23 cellular contexts compared by ENCODE assay signal in the genomic region with DNA sequence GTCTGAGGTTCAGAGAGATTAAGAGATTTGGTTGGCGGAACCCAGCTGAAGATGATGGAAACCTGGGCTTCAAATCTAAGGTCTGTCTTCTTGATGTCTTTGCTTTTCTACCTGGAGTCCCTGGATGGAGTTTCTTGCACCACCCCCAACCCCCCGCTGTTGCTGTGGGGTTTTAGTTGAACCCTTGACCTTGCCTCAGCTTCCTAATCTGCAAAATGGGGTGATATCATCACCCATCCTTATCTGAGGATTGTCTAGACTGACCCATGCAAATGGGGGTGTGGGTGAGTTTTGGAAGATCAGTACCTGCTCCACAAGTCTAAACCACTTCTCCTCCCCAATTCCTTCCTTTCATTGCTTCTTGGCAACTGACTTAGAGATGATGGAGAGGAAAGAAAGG. TPM values are rescaled to one million over a fixed set of nuclear protein-coding genes. Genes with fewer than 3 reads are reported as not detected.
DNase-seq lines count a peak whose midpoint lies in the region; ATAC-seq, FAIRE-seq and TF ChIP-seq lines count a peak whose summit lies in the region.
"Had no signal": no experiment of that assay in that cellular context is flagged by ENCODE, and none has a peak within 500 bp of the region (broad histone marks: within the 10 kb centered on the region; RNA-seq: fewer than 3 reads in every experiment).

No MANE protein-coding gene starts in this region.

- no peaks in the 10 kb centered on the region for H3K36me3 Mint-ChIP-seq in dendritic cell treated with granulocyte-macrophage colony-stimulating factor and Interleukin-4, amounts not matched to agents 40 ng/mL and 50 ng/mL, for 4 days (ENCODE audit: low read depth)
- H3K36me3 Mint-ChIP-seq: CD4-positive, alpha-beta memory T cell; IgD-negative memory B cell had no signal

- CTCF ChIA-PET in HepG2 (lab: Yijun Ruan, JAX; ENCODE audit: low intra/inter-chr PET ratio, low total read pairs): no interaction called here

- intact Hi-C loops in HepG2 (cut with micrococcal nuclease; ENCODE audit: unreplicated experiment): no loop called here
- intact Hi-C loops in right lobe of liver (cut with DNase I): no loop called here
- intact Hi-C loops in dendritic cell treated with granulocyte-macrophage colony-stimulating factor and Interleukin-4, amounts not matched to agents 40 ng/mL and 50 ng/mL, for 4 days (cut with micrococcal nuclease): no loop called here

- H4K20me1 ChIP-seq in HepG2 (ENCODE audit: insufficient read depth, low read length) (no peaks in the 10 kb centered on the region), osteoblast (ENCODE audit: insufficient read depth, low read length) (no peaks in the 10 kb centered on the region)
- H4K20me1 ChIP-seq: BLaER1 had no signal

- H3K4me2 ChIP-seq in HepG2 (ENCODE audit: low read depth, low read length) (no peak overlapping the region), osteoblast (ENCODE audit: insufficient read depth, low read length) (no peak overlapping the region)
- H3K4me2 ChIP-seq: BLaER1, GM23338 had no signal

- H3K36me3 ChIP-seq in HepG2 (replicated peaks in 1 of 2; ENCODE audit: control insufficient read depth in 1 of 2, insufficient read depth in 2 of 2, low read length in 2 of 2) (no peaks in the 10 kb centered on the region), right lobe of liver (no peaks in the 10 kb centered on the region), osteoblast (ENCODE audit: insufficient read depth, low read length) (no peaks in the 10 kb centered on the region)
- H3K36me3 ChIP-seq: BLaER1 had no signal

- no peak for TF ChIP-seq CTCF in HepG2 (CRISPR knock-in tag; IDR thresholded peaks at IDR 0.05)
- no peak for TF ChIP-seq CTCF in right lobe of liver (IDR thresholded peaks at IDR 0.05)
- TF ChIP-seq CTCF in osteoblast (IDR thresholded peaks at IDR 0.05; ENCODE audit: extremely low read depth, low read depth, low read length): no peak

- TF ChIP-seq EP300 in HepG2 (IDR thresholded peaks at IDR 0.05; ENCODE audit: low read depth in 2 of 2, low read length in 2 of 2) (no peak), HepG2 (CRISPR knock-in tag; IDR thresholded peaks at IDR 0.05; ENCODE audit: borderline replicate concordance) (no peak)

- no peak for FAIRE-seq in HepG2 (lab: Jason Lieb, UNC)
- FAIRE-seq: GM12891, GM18507, HTR-8/SVneo had no signal

- H3K27ac Mint-ChIP-seq in dendritic cell treated with granulocyte-macrophage colony-stimulating factor and Interleukin-4, amounts not matched to agents 40 ng/mL and 50 ng/mL, for 4 days: peak overlapping the region; percentile 57
- H3K27ac Mint-ChIP-seq: CD4-positive, alpha-beta memory T cell; GM23338; HFFc6 had no signal

- H3K27me3 ChIP-seq in HepG2 (ENCODE audit: control insufficient read depth in 1 of 2, insufficient read depth in 2 of 2, low read length in 2 of 2) (peaks cover 2 to 19% of the 10 kb centered on the region in 2 experiments; a peak in 4 of 5 replicates), right lobe of liver (no peaks in the 10 kb centered on the region), osteoblast (ENCODE audit: insufficient read depth, low read length) (peaks cover 10% of the 10 kb centered on the region)
- H3K27me3 ChIP-seq: BLaER1 had no signal

- no peaks in the 10 kb centered on the region for H3K9me3 ChIP-seq in HepG2 (ENCODE audit: low read length)
- no peaks in the 10 kb centered on the region for H3K9me3 ChIP-seq in right lobe of liver
- H3K9me3 ChIP-seq in osteoblast (ENCODE audit: low read depth, low read length): no peaks in the 10 kb centered on the region
- H3K9me3 ChIP-seq: BLaER1 had no signal

- H3K27ac ChIP-seq in HepG2 (ENCODE audit: extremely low read length, insufficient read depth, low read length): no peak overlapping the region
- no peak overlapping the region for H3K27ac ChIP-seq in right lobe of liver
- H3K27ac ChIP-seq in osteoblast (ENCODE audit: low read depth, low read length): peak overlapping the region; percentile 2
- H3K27ac ChIP-seq: 22Rv1 had no signal

- H3K4me3 Mint-ChIP-seq in dendritic cell treated with granulocyte-macrophage colony-stimulating factor and Interleukin-4, amounts not matched to agents 40 ng/mL and 50 ng/mL, for 4 days: no peak overlapping the region
- H3K4me3 Mint-ChIP-seq: CD14-positive monocyte; CD4-positive, alpha-beta memory T cell; GM23338; HFFc6; IgD-negative memory B cell had no signal

- POLR2A ChIA-PET in HepG2 (lab: Yijun Ruan, JAX): interaction anchor here (7.2 kb wide), 1 partner anchor 15 kb away, joined by 61 read pairs; no protein-coding TSS in a partner anchor

- H2AFZ ChIP-seq in HepG2 (ENCODE audit: low read length) (no peak overlapping the region), osteoblast (ENCODE audit: low read length) (no peak overlapping the region)
- H2AFZ ChIP-seq: GM23338 had no signal

- H3K4me1 Mint-ChIP-seq in dendritic cell treated with granulocyte-macrophage colony-stimulating factor and Interleukin-4, amounts not matched to agents 40 ng/mL and 50 ng/mL, for 4 days (ENCODE audit: low read depth): peaks cover 55% of the 10 kb centered on the region

- no TSS peak for BruUV-seq in HepG2 (replicated peaks; lab: Mats Ljungman, UMichigan)

- DNase-seq in HepG2 (ENCODE audit: low spot score) (no peak), right lobe of liver (no peak), osteoblast (ENCODE audit: insufficient read length, low spot score, missing footprints) (no peak), NCI-H82 treated with DMSO at 0.1 percent for 48 hours (lab: John Stamatoyannopoulos, UW; ENCODE audit: unreplicated experiment) (no peak)
- DNase-seq in stimulated activated CD4-positive, alpha-beta T cell treated with anti-CD3 and anti-CD28 coated beads, Interleukin-12 subunit alpha, Interleukin-12 subunit beta, amount 100 ng/mL, for 4 hours: no peak
- DNase-seq: CD4-positive, alpha-beta memory T cell; DMS153; DMS79 treated with DMSO at 0.1 percent for 48 hours; EL; H7; HFFc6; KG1 had no signal

- no peak overlapping the region for H3K9ac ChIP-seq in HepG2 (ENCODE audit: insufficient read depth, low read depth, low read length)
- H3K9ac ChIP-seq: BLaER1 had no signal

- no peak for ATAC-seq in HepG2
- no peak for ATAC-seq in right lobe of liver
- ATAC-seq in HG03469 (IDR thresholded peaks at IDR 0.05; ENCODE audit: unreplicated experiment): no peak
- ATAC-seq: GM23338, HCT116 had no signal

- H3K27me3 Mint-ChIP-seq in dendritic cell treated with granulocyte-macrophage colony-stimulating factor and Interleukin-4, amounts not matched to agents 40 ng/mL and 50 ng/mL, for 4 days: peaks cover 6% of the 10 kb centered on the region

- no peaks in the 10 kb centered on the region for H3K79me2 ChIP-seq in HepG2 (ENCODE audit: insufficient read depth, low read length)
- no peaks in the 10 kb centered on the region for H3K79me2 ChIP-seq in osteoblast (ENCODE audit: insufficient read depth, low read length)

- in situ Hi-C loops in HepG2 (cut with HindIII; ENCODE audit: extremely low pct_ligation_motif_present, low pct_unique_long_range_greater_than_20kb): no loop called here

- H3K4me3 ChIP-seq in HepG2 (replicated peaks in 1 of 3; ENCODE audit: insufficient read depth in 1 of 3, low read depth in 2 of 3, low read length in 3 of 3): no peak overlapping the region
- no peak overlapping the region for H3K4me3 ChIP-seq in right lobe of liver
- H3K4me3 ChIP-seq in osteoblast (ENCODE audit: insufficient read depth, low read length): no peak overlapping the region
- H3K4me3 ChIP-seq: BLaER1, GM23338 had no signal

- H3K9me3 Mint-ChIP-seq in dendritic cell treated with granulocyte-macrophage colony-stimulating factor and Interleukin-4, amounts not matched to agents 40 ng/mL and 50 ng/mL, for 4 days: no peaks in the 10 kb centered on the region
- H3K9me3 Mint-ChIP-seq: CD14-positive monocyte; CD4-positive, alpha-beta memory T cell; GM23338; HFFc6; IgD-negative memory B cell had no signal

- TF ChIP-seq RAD21 in HepG2 (CRISPR knock-in tag; IDR thresholded peaks at IDR 0.05): no peak

- TF ChIP-seq POLR2A in HepG2 (IDR thresholded peaks at IDR 0.05; ENCODE audit: insufficient read depth in 1 of 2, low read depth in 2 of 2, low read length in 2 of 2) (no peak), right lobe of liver (IDR thresholded peaks at IDR 0.05) (no peak)

- H3K4me1 ChIP-seq in HepG2 (ENCODE audit: insufficient read depth, low read length) (peaks cover 35% of the 10 kb centered on the region), right lobe of liver (peaks cover 0 to 11% (median 4%) of the 10 kb centered on the region in 4 donors), osteoblast (ENCODE audit: insufficient read depth, low read length) (peaks cover 23% of the 10 kb centered on the region)

- WGBS in HepG2 (ENCODE audit: low lambda C conversion rate): 90% methylated on average over 2 of the region's 2 CpGs
- WGBS in right lobe of liver (ENCODE audit: insufficient coverage, low coverage, low lambda C conversion rate, missing lambda C conversion rate): 83% methylated on average over 1 of the region's 2 CpGs

TF ChIP-seq in HepG2, 621 proteins besides CTCF, POLR2A, EP300 and RAD21 (continues in another document):
- no peak for TF ChIP-seq CEBPB (IDR thresholded peaks at IDR 0.05; ENCODE audit: borderline replicate concordance, low read depth, low read length)

RNA-seq across cellular contexts. Expression of gene CMIP, which starts 9.0 kb away (rescaled TPM):
- total RNA-seq in HepG2 (2016; rRNA removed; fragmentation: Illumina TruSeq; extraction: Trizol): 10.9 and 21.7 TPM in 2 replicates
- total RNA-seq in HepG2 (2016; cell fraction: cytosol; rRNA removed; fragmentation: Illumina TruSeq; extraction: Trizol; ENCODE audit: low read depth): 3.5 and 4.6 TPM in 2 replicates
- 11.5 and 15.7 TPM in 2 replicates for total RNA-seq in HepG2 (2016; cell fraction: insoluble cytoplasmic fraction; rRNA removed; fragmentation: Illumina TruSeq; extraction: Trizol)
- 13.0 and 15.9 TPM in 2 replicates for total RNA-seq in HepG2 (2016; cell fraction: membrane; rRNA removed; fragmentation: Illumina TruSeq; extraction: Trizol)
- total RNA-seq in HepG2 (2016; cell fraction: nucleus; rRNA removed; fragmentation: Illumina TruSeq; extraction: Trizol): 23.3 and 29.3 TPM in 2 replicates
- polyA plus RNA-seq in HepG2 (2011; rRNA removed): 18.1 and 22.0 TPM in 2 replicates
- 17.3 and 20.7 TPM in 2 replicates for polyA plus RNA-seq in HepG2 (2011; cell fraction: cytosol; rRNA removed)
- polyA plus RNA-seq in HepG2 (2011; cell fraction: nucleus; rRNA removed): 77.4 and 83.2 TPM in 2 replicates
- polyA plus RNA-seq in HepG2 (2012): 74.4 and 83.5 TPM in 2 replicates
- 3.4 and 3.8 TPM in 2 replicates for polyA plus RNA-seq in HepG2 (2016; cell fraction: cytosol; fragmentation: Illumina TruSeq; extraction: Trizol; ENCODE audit: low read depth)
- polyA plus RNA-seq in HepG2 (2016; cell fraction: insoluble cytoplasmic fraction; fragmentation: Illumina TruSeq; extraction: Trizol; ENCODE audit: low read depth): 29.7 and 48.6 TPM in 2 replicates
- polyA plus RNA-seq in HepG2 (2016; cell fraction: membrane; fragmentation: Illumina TruSeq; extraction: Trizol; ENCODE audit: low read depth): 14.8 and 16.9 TPM in 2 replicates
- polyA plus RNA-seq in HepG2 (2016; cell fraction: nucleus; fragmentation: Illumina TruSeq; extraction: Trizol; ENCODE audit: insufficient read depth, low read depth): 51.1 and 51.2 TPM in 2 replicates
- polyA minus RNA-seq in HepG2 (2011; rRNA and poly(A)+ RNA removed; ENCODE audit: low replicate concordance): 16.6 and 71.5 TPM in 2 replicates
- 60.8 and 68.8 TPM in 2 replicates for polyA minus RNA-seq in HepG2 (2011; cell fraction: cytosol; rRNA and poly(A)+ RNA removed)
- polyA minus RNA-seq in HepG2 (2011; cell fraction: nucleus; rRNA and poly(A)+ RNA removed): 61.9 and 63.1 TPM in 2 replicates
- total RNA-seq in right lobe of liver: 10 to 100 TPM; 12.2 to 23.0 (median 16.5) TPM
- total RNA-seq in osteoblast: 6.2 and 8.3 TPM in 2 replicates
